Comparison of ENCODE assay signal across 2 cellular contexts in genomic region chr20:12936020-12936419, GRCh38.
TF ChIP-seq lines count a peak whose summit lies in the region.

No MANE protein-coding gene starts in this region.

TF ChIP-seq in IMR-90, 13 proteins besides CTCF, POLR2A, EP300 and RAD21:
- no peak for TF ChIP-seq CEBPB (IDR thresholded peaks at IDR 0.05; ENCODE audit: low read depth, low read length)
- TF ChIP-seq NFE2L2 (IDR thresholded peaks at IDR 0.05; ENCODE audit: low read depth, low read length): no peak
- TF ChIP-seq RFX5 (IDR thresholded peaks at IDR 0.05; ENCODE audit: low read depth, low read length): no peak
- no peak for TF ChIP-seq MXI1 (IDR thresholded peaks at IDR 0.05; ENCODE audit: borderline replicate concordance, low read depth, low read length)
- TF ChIP-seq USF2 (IDR thresholded peaks at IDR 0.05; ENCODE audit: low read depth, low read length): no peak

TF ChIP-seq in WTC11, 78 proteins besides CTCF, POLR2A, EP300 and RAD21:
- TF ChIP-seq ZNF532 (CRISPR knock-in tag; IDR thresholded peaks at IDR 0.05; ENCODE audit: borderline replicate concordance) (no peak), ETV6 (CRISPR knock-in tag; IDR thresholded peaks at IDR 0.05) (no peak), ZNF281 (CRISPR knock-in tag; IDR thresholded peaks at IDR 0.05) (no peak), ATF2 (CRISPR knock-in tag; IDR thresholded peaks at IDR 0.05; ENCODE audit: borderline replicate concordance, low read depth) (no peak)
TF ChIP-seq in WTC11: peak in this region for 0.
